Comparison of ENCODE assay signal across 10 cellular contexts in the genomic region with DNA sequence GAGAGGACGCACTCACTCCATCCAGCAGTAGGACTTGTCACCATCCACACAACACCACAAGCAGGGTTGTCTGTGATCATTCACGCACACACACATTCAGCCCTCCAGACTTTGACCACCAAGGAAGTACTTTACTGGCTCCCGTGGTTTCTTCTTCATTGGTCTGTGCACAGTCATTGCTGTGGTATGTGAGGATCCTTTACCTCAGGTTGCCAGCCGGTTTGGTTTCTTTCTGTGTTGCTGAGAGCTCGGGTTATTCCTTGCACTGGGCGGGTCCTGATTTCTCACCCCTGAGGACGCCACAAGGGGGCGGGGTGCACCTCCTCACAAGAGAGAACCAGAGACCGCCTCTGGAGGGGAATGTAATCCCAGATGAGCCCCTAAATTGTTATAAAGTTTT. TPM values are rescaled to one million over a fixed set of nuclear protein-coding genes. Genes with fewer than 3 reads are reported as not detected.
DNase-seq lines count a peak whose midpoint lies in the region; ATAC-seq and TF ChIP-seq lines count a peak whose summit lies in the region.
"Had no signal": no experiment of that assay in that cellular context is flagged by ENCODE, and none has a peak within 500 bp of the region (broad histone marks: within the 10 kb centered on the region; RNA-seq: fewer than 3 reads in every experiment).

No MANE protein-coding gene starts in this region.

- H2AFZ ChIP-seq in IMR-90 (replicated peaks; ENCODE audit: low read length, poor library complexity) = peak overlapping the region; percentile 21

- no peak overlapping the region for H2BK5ac ChIP-seq in IMR-90 (ENCODE audit: low read depth, low read length, poor library complexity, severe bottlenecking)

- peaks cover 6 to 13% of the 10 kb centered on the region in 2 experiments; a peak in 2 of 4 replicates for H3K79me1 ChIP-seq in IMR-90 (ENCODE audit: low read depth in 1 of 2, low read length in 2 of 2)

- intact Hi-C loops in IMR-90 (cut with micrococcal nuclease) (no loop called here), lower lobe of right lung (cut with DNase I) (no loop called here)

- TF ChIP-seq CTCF in IMR-90 (conservative IDR thresholded peaks at IDR 0.05; ENCODE audit: low read depth, low read length) (no peak), lower lobe of right lung (IDR thresholded peaks at IDR 0.05) (peak; percentile 13)

- H3K23ac ChIP-seq in IMR-90 (ENCODE audit: low read depth, low read length) = no peak overlapping the region

- ATAC-seq in IMR-90 (ENCODE audit: low read depth) (0 out of 2 replicates have a peak, but pooled peaks have one; percentile 14), lower lobe of right lung (no peak), GM21515 (IDR thresholded peaks at IDR 0.05; ENCODE audit: unreplicated experiment) (no peak)
- peak in 1 of 2 donors; percentile 56 for ATAC-seq in activated naive CD4-positive, alpha-beta T cell treated with anti-CD3 and anti-CD28 coated beads, Interleukin-2, amount 50 U/mL, for 72 hours

- no peak overlapping the region for H2BK20ac ChIP-seq in IMR-90 (ENCODE audit: low read depth, low read length)

- H3K27me3 ChIP-seq in IMR-90 (ENCODE audit: control insufficient read depth, insufficient read depth, low read length) (no peaks in the 10 kb centered on the region), lower lobe of right lung (ENCODE audit: low read depth) (no peaks in the 10 kb centered on the region)
- H3K27me3 ChIP-seq: testis had no signal

- no peak overlapping the region for H3K56ac ChIP-seq in IMR-90 (ENCODE audit: extremely low read depth, insufficient read depth, low read length)

- dilution Hi-C loops in IMR-90 (cut with HindIII; ENCODE audit: low sequenced_read_pairs, unreplicated experiment) = no loop called here

- peaks cover 7% of the 10 kb centered on the region; the same call in 1 of the 2 replicates for H3K9me3 ChIP-seq in IMR-90 (ENCODE audit: control insufficient read depth, insufficient read depth, low read length)
- no peaks in the 10 kb centered on the region for H3K9me3 ChIP-seq in lower lobe of right lung
- H3K9me3 ChIP-seq: testis had no signal

- H4K91ac ChIP-seq in IMR-90 (ENCODE audit: insufficient read depth, low read depth, low read length) = no peak overlapping the region

- H2BK120ac ChIP-seq in IMR-90 (ENCODE audit: low read depth, low read length) = no peak overlapping the region

- peaks cover 12% of the 10 kb centered on the region for H3K36me3 ChIP-seq in IMR-90 (ENCODE audit: control insufficient read depth, insufficient read depth, low read length)
- no peaks in the 10 kb centered on the region for H3K36me3 ChIP-seq in lower lobe of right lung

- no peak for TF ChIP-seq RAD21 in IMR-90 (IDR thresholded peaks at IDR 0.05; ENCODE audit: low read length)

- no peak overlapping the region for H2BK15ac ChIP-seq in IMR-90 (ENCODE audit: low read depth, low read length)

- H3K9me3 Mint-ChIP-seq in activated naive CD4-positive, alpha-beta T cell treated with anti-CD3 and anti-CD28 coated beads, Interleukin-2, amount 50 U/mL, for 72 hours = peaks cover 0 to 5% of the 10 kb centered on the region in 2 donors

- H4K8ac ChIP-seq in IMR-90 (ENCODE audit: low read depth in 2 of 2, low read length in 2 of 2) = no peak overlapping the region

- no CpG with 5 or more reads among the region's 9 CpGs for WGBS in IMR-90 (ENCODE audit: extremely low coverage in 2 of 2, insufficient read length in 1 of 2), 2 experiments

- H3K4me1 ChIP-seq in IMR-90 (ENCODE audit: control insufficient read depth, insufficient read depth, low read length) = no peaks in the 10 kb centered on the region; the same call in 1 of the 2 replicates
- H3K4me1 ChIP-seq in lower lobe of right lung = peaks cover 12% of the 10 kb centered on the region
- H3K4me1 ChIP-seq: testis had no signal

- no peak overlapping the region for H3K18ac ChIP-seq in IMR-90 (ENCODE audit: low read depth, low read length)

- BruUV-seq in IMR-90 (replicated peaks; lab: Mats Ljungman, UMichigan) = no TSS peak

- no peaks in the 10 kb centered on the region for H4K20me1 ChIP-seq in IMR-90 (ENCODE audit: insufficient read depth, low read length)

- H2AK9ac ChIP-seq in IMR-90 (replicated peaks; ENCODE audit: low read depth, low read length, poor library complexity) = no peak overlapping the region

- no peak overlapping the region for H3K4me2 ChIP-seq in IMR-90 (ENCODE audit: low read depth, low read length)

- DNase-seq in EL = peak; percentile 84
- peak; percentile 43 for DNase-seq in IMR-90
- no peak for DNase-seq in activated naive CD4-positive, alpha-beta T cell treated with anti-CD3 and anti-CD28 coated beads, Interleukin-2, amount 50 U/mL, for 72 hours (ENCODE audit: low spot score in 2 of 2)
- DNase-seq in lower lobe of right lung = no peak
- DNase-seq in effector CD4-positive, alpha-beta T cell = no peak
- DNase-seq in NCI-H69 (lab: John Stamatoyannopoulos, UW) = no peak
- no peak for DNase-seq in NCI-H187 treated with DMSO at 0.1 percent for 48 hours (lab: John Stamatoyannopoulos, UW)
- DNase-seq: testis had no signal

- TF ChIP-seq POLR2A in IMR-90 (IDR thresholded peaks at IDR 0.05; ENCODE audit: low read depth, low read length) = no peak

- H3K9ac ChIP-seq in IMR-90 (ENCODE audit: low read depth, low read length) = no peak overlapping the region

- POLR2A ChIA-PET in IMR-90 (lab: Charles Lee; ENCODE audit: unreplicated experiment) = no interaction called here

- H3K27ac ChIP-seq in IMR-90 (ENCODE audit: insufficient read depth, low read length) (no peak overlapping the region), lower lobe of right lung (no peak overlapping the region)
- H3K27ac ChIP-seq: testis had no signal

- H3K4ac ChIP-seq in IMR-90 (ENCODE audit: low read depth, low read length) = no peak overlapping the region

- H3K14ac ChIP-seq in IMR-90 (replicated peaks; ENCODE audit: low read depth, low read length) = no peak overlapping the region

- no peaks in the 10 kb centered on the region for H3K9me1 ChIP-seq in IMR-90 (ENCODE audit: insufficient read depth, low read length)

- peak overlapping the region; percentile 51 to 65 for H3K27ac Mint-ChIP-seq in activated naive CD4-positive, alpha-beta T cell treated with anti-CD3 and anti-CD28 coated beads, Interleukin-2, amount 50 U/mL, for 72 hours
- H3K27ac Mint-ChIP-seq: activated naive CD8-positive, alpha-beta T cell had no signal

- H3K4me3 ChIP-seq in IMR-90 (ENCODE audit: insufficient read depth, low read depth, low read length) (no peak overlapping the region), lower lobe of right lung (no peak overlapping the region)
- H3K4me3 ChIP-seq: testis had no signal

- no peak overlapping the region for H4K5ac ChIP-seq in IMR-90 (ENCODE audit: low read depth, low read length)

- peaks cover 6 to 13% of the 10 kb centered on the region in 2 donors for H3K36me3 Mint-ChIP-seq in activated naive CD4-positive, alpha-beta T cell treated with anti-CD3 and anti-CD28 coated beads, Interleukin-2, amount 50 U/mL, for 72 hours

- CTCF ChIA-PET in IMR-90 (lab: Yijun Ruan, JAX) = no interaction called here

- in situ Hi-C loops in IMR-90 (cut with MboI; ENCODE audit: low sequenced_read_pairs) = no loop called here

- H2AK5ac ChIP-seq in IMR-90 (ENCODE audit: low read depth, low read length) = no peak overlapping the region

TF ChIP-seq in IMR-90, 13 proteins besides CTCF, POLR2A, EP300 and RAD21:
- TF ChIP-seq NFE2L2 (IDR thresholded peaks at IDR 0.05; ENCODE audit: low read depth, low read length) = no peak
- TF ChIP-seq RFX5 (IDR thresholded peaks at IDR 0.05; ENCODE audit: low read depth, low read length) = no peak
- no peak for TF ChIP-seq CEBPB (IDR thresholded peaks at IDR 0.05; ENCODE audit: low read depth, low read length)
- TF ChIP-seq, protein P1, sequence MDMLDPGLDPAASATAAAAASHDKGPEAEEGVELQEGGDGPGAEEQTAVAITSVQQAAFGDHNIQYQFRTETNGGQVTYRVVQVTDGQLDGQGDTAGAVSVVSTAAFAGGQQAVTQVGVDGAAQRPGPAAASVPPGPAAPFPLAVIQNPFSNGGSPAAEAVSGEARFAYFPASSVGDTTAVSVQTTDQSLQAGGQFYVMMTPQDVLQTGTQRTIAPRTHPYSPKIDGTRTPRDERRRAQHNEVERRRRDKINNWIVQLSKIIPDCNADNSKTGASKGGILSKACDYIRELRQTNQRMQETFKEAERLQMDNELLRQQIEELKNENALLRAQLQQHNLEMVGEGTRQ (IDR thresholded peaks at IDR 0.05; ENCODE audit: low read depth, low read length) = no peak
- TF ChIP-seq MAFK (IDR thresholded peaks at IDR 0.05; ENCODE audit: low read depth, low read length) = no peak
- TF ChIP-seq MXI1 (IDR thresholded peaks at IDR 0.05; ENCODE audit: borderline replicate concordance, low read depth, low read length) = no peak
- TF ChIP-seq BHLHE40 (IDR thresholded peaks at IDR 0.05; ENCODE audit: low read depth, low read length) = no peak
- no peak for TF ChIP-seq MAZ (IDR thresholded peaks at IDR 0.05; ENCODE audit: borderline replicate concordance, low read depth, low read length)
- no peak for TF ChIP-seq RCOR1 (IDR thresholded peaks at IDR 0.05; ENCODE audit: insufficient replicate concordance, low read length)
- no peak for TF ChIP-seq CHD1 (IDR thresholded peaks at IDR 0.05; ENCODE audit: low read depth, low read length)
- TF ChIP-seq, protein P2, sequence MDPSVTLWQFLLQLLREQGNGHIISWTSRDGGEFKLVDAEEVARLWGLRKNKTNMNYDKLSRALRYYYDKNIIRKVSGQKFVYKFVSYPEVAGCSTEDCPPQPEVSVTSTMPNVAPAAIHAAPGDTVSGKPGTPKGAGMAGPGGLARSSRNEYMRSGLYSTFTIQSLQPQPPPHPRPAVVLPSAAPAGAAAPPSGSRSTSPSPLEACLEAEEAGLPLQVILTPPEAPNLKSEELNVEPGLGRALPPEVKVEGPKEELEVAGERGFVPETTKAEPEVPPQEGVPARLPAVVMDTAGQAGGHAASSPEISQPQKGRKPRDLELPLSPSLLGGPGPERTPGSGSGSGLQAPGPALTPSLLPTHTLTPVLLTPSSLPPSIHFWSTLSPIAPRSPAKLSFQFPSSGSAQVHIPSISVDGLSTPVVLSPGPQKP (IDR thresholded peaks at IDR 0.05; ENCODE audit: borderline replicate concordance, low read depth, low read length) = no peak
- TF ChIP-seq SMC3 (IDR thresholded peaks at IDR 0.05; ENCODE audit: low read depth, low read length) = no peak
- no peak for TF ChIP-seq FOS (IDR thresholded peaks at IDR 0.05; ENCODE audit: low read depth, low read length)

RNA-seq across cellular contexts. Expression of a gene that starts 11.2 kb away (rescaled TPM):
- total RNA-seq in IMR-90 (2012; rRNA removed) (9.7 and 14.4 TPM in 2 replicates), lower lobe of right lung (41.0 TPM)
- 10.0 and 12.4 TPM in 2 replicates for polyA plus RNA-seq in IMR-90 (2012; rRNA removed)
- 2.3 and 3.6 TPM in 2 replicates for polyA plus RNA-seq in IMR-90 (2012; cell fraction: cytosol; rRNA removed)
- 2.0 and 20.4 TPM in 2 replicates for polyA plus RNA-seq in IMR-90 (2012; cell fraction: nucleus; rRNA removed; ENCODE audit: low replicate concordance)
- total RNA-seq in activated naive CD4-positive, alpha-beta T cell treated with anti-CD3 and anti-CD28 coated beads, Interleukin-2, amount 50 U/mL, for 72 hours = 10 to 100 TPM in 1 of 2 donors, 1 to 10 TPM in 1; 1.5 to 10.8 TPM

Comparison
In these comparisons a context has a peak if more than half of its experiments do, and no peak if none do; other contexts are left out.
1. DNase-seq: peak in EL (single experiment) and IMR-90 (single experiment); none in activated naive CD4-positive, alpha-beta T cell treated with anti-CD3 and anti-CD28 coated beads, Interleukin-2, amount 50 U/mL, for 72 hours (0 of 2), lower lobe of right lung (single experiment), effector CD4-positive, alpha-beta T cell (single experiment), NCI-H69 (single experiment) and NCI-H187 treated with DMSO at 0.1 percent for 48 hours (single experiment).